In the genomic region with DNA sequence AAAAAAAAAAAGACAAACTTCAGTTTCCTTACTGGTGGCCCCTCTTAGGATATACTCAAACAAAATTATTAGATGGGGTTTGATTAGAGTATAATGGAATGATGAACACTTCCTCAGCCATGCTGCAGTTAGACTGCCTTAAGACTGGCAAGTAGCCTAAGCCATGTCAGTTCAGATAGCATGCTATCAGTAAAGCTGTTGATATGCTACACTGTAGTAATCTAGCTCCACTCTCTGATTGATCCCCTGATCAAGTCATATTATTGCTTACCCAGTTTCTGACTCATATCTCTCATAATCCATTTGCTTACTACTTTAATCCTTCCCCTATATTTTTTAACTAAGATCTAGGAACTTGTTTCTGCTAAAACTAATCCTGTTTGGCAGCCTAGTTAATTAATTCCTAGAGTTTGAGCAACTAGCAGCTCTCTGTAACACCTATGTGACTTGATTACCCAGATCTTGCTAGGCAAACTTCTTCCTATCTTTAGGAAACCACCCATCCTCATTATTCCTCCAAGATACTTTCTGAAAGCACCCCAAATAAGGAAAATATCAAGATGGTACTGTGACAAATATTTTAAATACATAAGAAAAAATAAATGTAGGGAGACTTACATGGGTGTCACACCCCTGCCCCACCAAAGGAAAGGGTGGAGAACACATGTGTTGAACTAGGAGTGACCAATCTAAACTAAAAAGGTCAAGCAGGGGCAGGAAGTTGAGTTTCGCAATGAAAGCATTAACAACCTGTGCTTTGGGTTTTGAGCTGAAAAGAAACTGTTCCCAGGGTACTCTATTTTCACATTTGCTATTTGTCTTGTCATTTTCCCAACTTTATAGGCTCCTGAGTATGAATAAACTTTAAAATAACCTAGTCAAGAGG, we compare ENCODE assay signal across 10 cellular contexts. TPM values are rescaled to one million over a fixed set of nuclear protein-coding genes. Genes with fewer than 3 reads are reported as not detected.
DNase-seq lines count a peak whose midpoint lies in the region; ATAC-seq and TF ChIP-seq lines count a peak whose summit lies in the region.
"Had no signal": no experiment of that assay in that cellular context is flagged by ENCODE, and none has a peak within 500 bp of the region (broad histone marks: within the 10 kb centered on the region; RNA-seq: fewer than 3 reads in every experiment).

No MANE protein-coding gene starts in this region.

- TF ChIP-seq RAD21 in liver (IDR thresholded peaks at IDR 0.05) = peak in 1 of 2 donors; percentile 5

- H3K27me3 ChIP-seq in liver (ENCODE audit: control insufficient read depth in 4 of 4, insufficient read depth in 4 of 4, low read length in 3 of 4) (no peaks in the 10 kb centered on the region), osteoblast (ENCODE audit: insufficient read depth, low read length) (no peaks in the 10 kb centered on the region), sigmoid colon (no peaks in the 10 kb centered on the region)
- H3K27me3 ChIP-seq: BLaER1 had no signal

- H3K27me3 Mint-ChIP-seq in WTC11 (ENCODE audit: low read depth) (no peaks in the 10 kb centered on the region), T-cell (no peaks in the 10 kb centered on the region)

- TF ChIP-seq EP300 in sigmoid colon (IDR thresholded peaks at IDR 0.05) = no peak

- no peak overlapping the region for H2AFZ ChIP-seq in osteoblast (ENCODE audit: low read length)

- ATAC-seq in Right ventricle myocardium inferior = peak; percentile 50
- no peak for ATAC-seq in WTC11
- no peak for ATAC-seq in T-cell (replicated peaks in 1 of 4)
- no peak for ATAC-seq in HG02970 (IDR thresholded peaks at IDR 0.05; ENCODE audit: low FRiP score, unreplicated experiment)

- H3K36me3 ChIP-seq in liver (ENCODE audit: control insufficient read depth in 4 of 4, insufficient read depth in 3 of 4, low read depth in 1 of 4, low read length in 3 of 4) (peaks cover 0 to 6% (median 3%) of the 10 kb centered on the region in 4 donors), osteoblast (ENCODE audit: insufficient read depth, low read length) (peaks cover 14% of the 10 kb centered on the region), sigmoid colon (peaks cover 0 to 17% (median 0%) of the 10 kb centered on the region in 4 donors)

- H4K20me1 ChIP-seq in osteoblast (ENCODE audit: insufficient read depth, low read length) = peaks cover 29% of the 10 kb centered on the region

- H3K27ac ChIP-seq in liver (ENCODE audit: low read depth in 1 of 2, low read length in 2 of 2) (peak overlapping the region; percentile 69 to 75), osteoblast (ENCODE audit: low read depth, low read length) (no peak overlapping the region), sigmoid colon (no peak overlapping the region)
- H3K27ac ChIP-seq: BLaER1 had no signal

- H3K9me3 ChIP-seq in liver (ENCODE audit: control insufficient read depth in 4 of 4, low read length in 3 of 4) (no peaks in the 10 kb centered on the region), osteoblast (ENCODE audit: low read depth, low read length) (no peaks in the 10 kb centered on the region), sigmoid colon (no peaks in the 10 kb centered on the region)
- H3K9me3 ChIP-seq: BLaER1 had no signal

- POLR2A ChIA-PET in WTC11 (lab: Charles Lee) = no interaction called here
- POLR2A ChIA-PET in T-cell (lab: Charles Lee) = no interaction called here

- no peak for DNase-seq in Right ventricle myocardium inferior (ENCODE audit: missing footprints)
- no peak for DNase-seq in cardiac septum (ENCODE audit: low spot score)
- DNase-seq in WTC11 (ENCODE audit: low spot score) = no peak
- no peak for DNase-seq in osteoblast (ENCODE audit: insufficient read length, low spot score, missing footprints)
- DNase-seq in T-cell = no peak
- no peak for DNase-seq in sigmoid colon
- DNase-seq: NCI-H1092 treated with DMSO at 0.1 percent for 48 hours had no signal

- intact Hi-C loops in Right ventricle myocardium inferior (cut with DNase I) = loop anchor here (5.0 kb wide), 1 partner anchor 43 kb away; the partner anchor contains the start of gene PIK3C2A
- intact Hi-C loops in cardiac septum (cut with DNase I) = no loop called here
- intact Hi-C loops in sigmoid colon (cut with DNase I) = no loop called here

- no peak overlapping the region for H3K4me3 ChIP-seq in liver (ENCODE audit: low read depth in 1 of 3, low read length in 3 of 3)
- H3K4me3 ChIP-seq in osteoblast (ENCODE audit: insufficient read depth, low read length) = no peak overlapping the region
- H3K4me3 ChIP-seq in sigmoid colon = no peak overlapping the region
- H3K4me3 ChIP-seq: BLaER1 had no signal

- no peak overlapping the region for H3K4me2 ChIP-seq in osteoblast (ENCODE audit: insufficient read depth, low read length)
- H3K4me2 ChIP-seq: BLaER1 had no signal

- CTCF ChIA-PET in WTC11 (lab: Charles Lee) (interaction anchor here (0.6 kb wide), 1 partner anchor 8 kb away, joined by 3 read pairs; no protein-coding TSS in a partner anchor), T-cell (lab: Charles Lee) (no interaction called here)

- H3K27ac Mint-ChIP-seq in WTC11 (peak overlapping the region; percentile 37), T-cell (peak overlapping the region in 1 of 2 donors; percentile 4)

- no peak overlapping the region for H3K9ac ChIP-seq in liver (ENCODE audit: low read depth in 1 of 2, low read length in 2 of 2)
- H3K9ac ChIP-seq: BLaER1 had no signal

- TF ChIP-seq CTCF in WTC11 (IDR thresholded peaks at IDR 0.05) (no peak), liver (IDR thresholded peaks at IDR 0.05; ENCODE audit: low read depth, low read length, missing input control) (no peak), osteoblast (IDR thresholded peaks at IDR 0.05; ENCODE audit: extremely low read depth, low read depth, low read length) (no peak), sigmoid colon (IDR thresholded peaks at IDR 0.05) (no peak)

- TF ChIP-seq POLR2A in sigmoid colon (IDR thresholded peaks at IDR 0.05) = no peak

- H3K9me3 Mint-ChIP-seq in WTC11 = no peaks in the 10 kb centered on the region
- no peaks in the 10 kb centered on the region for H3K9me3 Mint-ChIP-seq in T-cell

- H3K36me3 Mint-ChIP-seq in WTC11 (peaks cover 21% of the 10 kb centered on the region), T-cell (peaks cover 40% of the 10 kb centered on the region)

- H3K4me1 Mint-ChIP-seq in WTC11 (peaks cover 30% of the 10 kb centered on the region), T-cell (peaks cover 62 to 84% (median 69%) of the 10 kb centered on the region in 3 donors)

- 32% methylated on average over 1 of the region's 1 CpG for WGBS in liver
- WGBS in sigmoid colon, 2 donors = 67 to 70% methylated on average over 1 of the region's 1 CpG

- peaks cover 75% of the 10 kb centered on the region for H3K79me2 ChIP-seq in osteoblast (ENCODE audit: insufficient read depth, low read length)

- peaks cover 3 to 20% (median 12%) of the 10 kb centered on the region in 4 donors for H3K4me1 ChIP-seq in liver (ENCODE audit: control insufficient read depth in 4 of 4, insufficient read depth in 4 of 4, low read length in 3 of 4)
- H3K4me1 ChIP-seq in osteoblast (ENCODE audit: insufficient read depth, low read length) = peaks cover 8% of the 10 kb centered on the region
- H3K4me1 ChIP-seq in sigmoid colon = peaks cover 0 to 26% (median 16%) of the 10 kb centered on the region in 4 donors

- H3K4me3 Mint-ChIP-seq in WTC11 = no peak overlapping the region
- no peak overlapping the region for H3K4me3 Mint-ChIP-seq in T-cell

TF ChIP-seq in WTC11, 78 proteins besides CTCF, POLR2A, EP300 and RAD21 (continues in another document):
- TF ChIP-seq JAZF1 (CRISPR knock-in tag; IDR thresholded peaks at IDR 0.05) = no peak
- TF ChIP-seq SP1 (CRISPR knock-in tag; conservative IDR thresholded peaks at IDR 0.05) = no peak
- TF ChIP-seq ZSCAN18 (CRISPR knock-in tag; IDR thresholded peaks at IDR 0.05) = no peak
- TF ChIP-seq TEAD1 (CRISPR knock-in tag; IDR thresholded peaks at IDR 0.05) = no peak
- TF ChIP-seq ZNF232 (CRISPR knock-in tag; IDR thresholded peaks at IDR 0.05) = no peak
- no peak for TF ChIP-seq TEAD4 (CRISPR knock-in tag; IDR thresholded peaks at IDR 0.05)
- TF ChIP-seq GABPB1 (CRISPR knock-in tag; IDR thresholded peaks at IDR 0.05) = no peak

TF ChIP-seq in liver, 16 proteins besides CTCF, POLR2A, EP300 and RAD21:
- TF ChIP-seq, protein P1, sequence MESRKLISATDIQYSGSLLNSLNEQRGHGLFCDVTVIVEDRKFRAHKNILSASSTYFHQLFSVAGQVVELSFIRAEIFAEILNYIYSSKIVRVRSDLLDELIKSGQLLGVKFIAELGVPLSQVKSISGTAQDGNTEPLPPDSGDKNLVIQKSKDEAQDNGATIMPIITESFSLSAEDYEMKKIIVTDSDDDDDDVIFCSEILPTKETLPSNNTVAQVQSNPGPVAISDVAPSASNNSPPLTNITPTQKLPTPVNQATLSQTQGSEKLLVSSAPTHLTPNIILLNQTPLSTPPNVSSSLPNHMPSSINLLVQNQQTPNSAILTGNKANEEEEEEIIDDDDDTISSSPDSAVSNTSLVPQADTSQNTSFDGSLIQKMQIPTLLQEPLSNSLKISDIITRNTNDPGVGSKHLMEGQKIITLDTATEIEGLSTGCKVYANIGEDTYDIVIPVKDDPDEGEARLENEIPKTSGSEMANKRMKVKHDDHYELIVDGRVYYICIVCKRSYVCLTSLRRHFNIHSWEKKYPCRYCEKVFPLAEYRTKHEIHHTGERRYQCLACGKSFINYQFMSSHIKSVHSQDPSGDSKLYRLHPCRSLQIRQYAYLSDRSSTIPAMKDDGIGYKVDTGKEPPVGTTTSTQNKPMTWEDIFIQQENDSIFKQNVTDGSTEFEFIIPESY (IDR thresholded peaks at IDR 0.05) = no peak
- TF ChIP-seq NR2F2 (IDR thresholded peaks at IDR 0.05) = peak; percentile 63
- TF ChIP-seq RXRA (IDR thresholded peaks at IDR 0.05) = peak; percentile 68 to 83
- no peak for TF ChIP-seq GABPA (IDR thresholded peaks at IDR 0.05 in 1 of 2, conservative IDR thresholded peaks at IDR 0.05 in 1 of 2)
- TF ChIP-seq HNF4A (conservative IDR thresholded peaks at IDR 0.05) = peak in 1 of 2 donors; percentile 23
- no peak for TF ChIP-seq YY1 (IDR thresholded peaks at IDR 0.05)
- TF ChIP-seq JUND (IDR thresholded peaks at IDR 0.05) = no peak
- no peak for TF ChIP-seq FOXA2 (IDR thresholded peaks at IDR 0.05)
- peak; percentile 26 for TF ChIP-seq SP1 (IDR thresholded peaks at IDR 0.05)
- no peak for TF ChIP-seq TAF1 (conservative IDR thresholded peaks at IDR 0.05)

RNA-seq across cellular contexts. Expression of gene PIK3C2A, which starts 43.2 kb away (rescaled TPM):
- total RNA-seq in Right ventricle myocardium inferior (29.9 TPM), cardiac septum (34.1 TPM), WTC11 (2021) (90.1 to 105 TPM (median 97.2 TPM) in 3 replicates), liver (10 to 100 TPM; 17.3 to 89.9 TPM), osteoblast (72.5 and 73.1 TPM in 2 replicates), T-cell (10 to 100 TPM; 26.3 to 40.6 (median 30.0) TPM), sigmoid colon (10 to 100 TPM; 52.9 to 72.6 (median 65.7) TPM)
- polyA plus RNA-seq in liver (10 to 100 TPM in 1 of 2 donors, 1 to 10 TPM in 1; 8.2 to 10.1 TPM), sigmoid colon (10 to 100 TPM in 1 of 3 donors, 1 to 10 TPM in 2; 6.0 to 10.0 (median 9.7) TPM)

Comparison
In these comparisons a context has a peak if more than half of its experiments do, and no peak if none do; other contexts are left out.
1. H3K27ac ChIP-seq: peak in liver (2 of 2); none in osteoblast (single experiment) and sigmoid colon (0 of 4).